In the genomic region with DNA sequence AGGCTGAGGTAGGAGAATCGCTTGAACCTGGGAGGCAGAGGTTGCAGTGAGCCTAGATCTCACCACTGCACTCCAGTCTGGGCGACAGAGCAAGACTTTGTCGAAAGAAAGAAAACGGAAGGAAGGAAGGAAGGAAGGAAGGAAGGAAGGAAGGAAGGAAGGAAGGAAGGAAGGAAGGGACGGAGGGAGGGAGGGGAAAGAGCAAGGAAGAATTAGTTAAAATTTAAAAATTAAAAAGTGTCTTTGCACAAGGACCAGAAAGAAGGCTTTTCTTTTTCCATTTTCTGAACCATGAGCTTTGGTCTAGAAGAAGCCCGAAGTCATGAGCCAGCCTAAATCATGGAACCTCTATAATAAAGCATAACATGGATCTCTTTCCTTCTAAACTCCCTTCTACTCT, we compare ENCODE assay signal across 33 cellular contexts.
"Had no signal": no experiment of that assay in that cellular context is flagged by ENCODE, and none has a peak within 500 bp of the region (broad histone marks: within the 10 kb centered on the region; RNA-seq: fewer than 3 reads in every experiment).

No MANE protein-coding gene starts in this region.

- ATAC-seq: activated naive CD4-positive, alpha-beta T cell treated with anti-CD3 and anti-CD28 coated beads, Interleukin-2, amount 50 U/mL, for 72 hours; activated naive CD8-positive, alpha-beta T cell treated with anti-CD3 and anti-CD28 coated beads, Interleukin-2, amount 50 U/mL, for 24 hours; activated T-cell treated with anti-CD3 and anti-CD28 coated beads, Interleukin-2, amount 50 U/mL, for 4 hours; activated T-cell treated with anti-CD3 and anti-CD28 coated beads, Interleukin-2, amount 50 U/mL, for 72 hours; activated T-helper 17 cell treated with anti-CD3 and anti-CD28 coated beads, Interleukin-2, amount 50 U/mL, for 72 hours; body of pancreas had no signal

- H3K36me3 ChIP-seq: adrenal gland, ascending aorta, brain microvascular endothelial cell, breast epithelium, cardiac muscle cell had no signal

- H3K4me1 ChIP-seq: adrenal gland, body of pancreas, breast epithelium had no signal

- H3K4me3 ChIP-seq: adrenal gland, ascending aorta, body of pancreas, breast epithelium, cardiac muscle cell had no signal

- H3K27me3 ChIP-seq: adrenal gland, ascending aorta, body of pancreas, brain microvascular endothelial cell, breast epithelium, cardiac muscle cell had no signal

- H3K27ac ChIP-seq: adrenal gland, ascending aorta, body of pancreas, brain microvascular endothelial cell, breast epithelium, cardiac muscle cell had no signal

- H3K9me3 ChIP-seq: adrenal gland, ascending aorta, body of pancreas, breast epithelium had no signal

- DNase-seq: activated effector memory CD4-positive, alpha-beta T cell treated with anti-CD3 and anti-CD28 coated beads, Interleukin-2, amount 50 U/mL, for 16 hours; activated effector memory CD4-positive, alpha-beta T cell treated with Interleukin-2 at 50 U/mL for 16 hours; activated gamma-delta T cell; activated gamma-delta T cell treated with Interleukin-2 at 50 U/mL for 16 hours; activated naive CD4-positive, alpha-beta T cell; activated naive CD4-positive, alpha-beta T cell treated with anti-CD3 and anti-CD28 coated beads for 36 hours; activated naive CD4-positive, alpha-beta T cell treated with anti-CD3 and anti-CD28 coated beads, Interleukin-2, amount 10 ng/mL, durations not matched to agents 7 days and 5 days; activated naive CD4-positive, alpha-beta T cell treated with anti-CD3 and anti-CD28 coated beads, Interleukin-2, amount 50 U/mL, for 16 hours; activated naive CD4-positive, alpha-beta T cell treated with Interleukin-2 at 50 U/mL for 16 hours; activated naive CD8-positive, alpha-beta T cell treated with anti-CD3 and anti-CD28 coated beads for 36 hours; activated naive CD8-positive, alpha-beta T cell treated with anti-CD3 and anti-CD28 coated beads, Interleukin-2, amount 10 ng/mL, durations not matched to agents 7 days and 5 days; activated naive CD8-positive, alpha-beta T cell treated with anti-CD3 and anti-CD28 coated beads, Interleukin-2, amount 50 U/mL, for 24 hours; activated T-cell treated with anti-CD3 and anti-CD28 coated beads, Interleukin-2, amount 50 U/mL, for 24 hours; activated T-cell treated with anti-CD3 and anti-CD28 coated beads, Interleukin-2, amount 50 U/mL, for 4 hours; activated T-cell treated with anti-CD3 and anti-CD28 coated beads, Interleukin-2, amount 50 U/mL, for 48 hours; activated T-cell treated with anti-CD3 and anti-CD28 coated beads, Interleukin-2, amount 50 U/mL, for 72 hours; adrenal gland; amniotic stem cell; amygdala; anterior cingulate cortex; aorta; body of pancreas; brain microvascular endothelial cell; caudate nucleus; central memory CD4-positive, alpha-beta T cell; cerebellar nuclear complex had no signal

- FAIRE-seq: astrocyte, bronchial epithelial cell had no signal
